Comparison of ENCODE assay signal across 10 cellular contexts in the genomic region with DNA sequence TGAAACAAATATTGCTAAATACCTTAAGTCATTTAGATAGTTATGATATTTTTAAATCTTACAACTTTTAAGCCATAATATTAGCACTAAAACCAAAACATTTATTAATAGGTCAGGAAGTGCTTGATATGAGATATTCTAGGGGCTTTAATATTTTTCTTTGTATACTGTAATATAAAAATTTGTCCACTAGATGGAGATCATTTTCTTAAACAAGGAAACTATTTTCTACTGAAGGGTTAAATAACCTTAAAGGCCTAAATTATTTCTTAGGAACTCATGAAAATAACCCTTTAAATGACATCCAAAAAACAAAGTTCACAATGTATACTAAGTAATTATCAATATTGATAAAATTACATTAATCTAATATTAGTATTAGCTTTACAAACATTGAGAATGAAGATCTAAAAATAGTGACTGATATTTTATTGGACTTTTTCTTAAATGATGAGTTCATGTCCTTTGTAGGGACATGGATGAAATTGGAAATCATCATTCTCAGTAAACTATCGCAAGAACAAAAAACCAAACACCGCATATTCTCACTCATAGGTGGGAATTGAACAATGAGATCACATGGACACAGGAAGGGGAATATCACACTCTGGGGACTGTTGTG.
DNase-seq lines count a peak whose midpoint lies in the region; ATAC-seq, FAIRE-seq and TF ChIP-seq lines count a peak whose summit lies in the region.
"Had no signal": no experiment of that assay in that cellular context is flagged by ENCODE, and none has a peak within 500 bp of the region (broad histone marks: within the 10 kb centered on the region; RNA-seq: fewer than 3 reads in every experiment).

No MANE protein-coding gene starts in this region.

- TF ChIP-seq CTCF in D721Med (IDR thresholded peaks at IDR 0.05; ENCODE audit: insufficient read depth, missing control alignments), result peak; percentile 47
- peak; percentile 74 for TF ChIP-seq CTCF in VCaP (conservative IDR thresholded peaks at IDR 0.05)
- TF ChIP-seq CTCF in lower lobe of right lung (IDR thresholded peaks at IDR 0.05), result peak; percentile 41

- DNase-seq in D721Med (ENCODE audit: insufficient read length, low spot score) (no peak), HTR-8/SVneo (ENCODE audit: insufficient read length, low spot score) (peak; percentile 5), lower lobe of right lung (no peak), H4 (ENCODE audit: low spot score) (no peak), COR-L47 (lab: John Stamatoyannopoulos, UW) (no peak), GF-D8 (lab: John Stamatoyannopoulos, UW) (no peak), NCI-H345 (lab: John Stamatoyannopoulos, UW) (no peak)
- DNase-seq: effector memory CD4-positive, alpha-beta T cell; stimulated activated naive CD4-positive, alpha-beta T cell had no signal

- peaks cover 7% of the 10 kb centered on the region for H3K36me3 ChIP-seq in lower lobe of right lung

- H3K27me3 ChIP-seq in lower lobe of right lung (ENCODE audit: low read depth), result no peaks in the 10 kb centered on the region

- H3K4me1 ChIP-seq in lower lobe of right lung, result peaks cover 9% of the 10 kb centered on the region

- no peaks in the 10 kb centered on the region for H3K9me3 ChIP-seq in lower lobe of right lung

- no peak for ATAC-seq in lower lobe of right lung

- FAIRE-seq in D721Med (lab: Jason Lieb, UNC) (no peak), HTR-8/SVneo (lab: Jason Lieb, UNC) (no peak)

- H3K27ac ChIP-seq in VCaP, result no peak overlapping the region
- no peak overlapping the region for H3K27ac ChIP-seq in lower lobe of right lung

- no peak overlapping the region for H3K4me3 ChIP-seq in lower lobe of right lung

- intact Hi-C loops in lower lobe of right lung (cut with DNase I), result no loop called here
